In the genomic region with DNA sequence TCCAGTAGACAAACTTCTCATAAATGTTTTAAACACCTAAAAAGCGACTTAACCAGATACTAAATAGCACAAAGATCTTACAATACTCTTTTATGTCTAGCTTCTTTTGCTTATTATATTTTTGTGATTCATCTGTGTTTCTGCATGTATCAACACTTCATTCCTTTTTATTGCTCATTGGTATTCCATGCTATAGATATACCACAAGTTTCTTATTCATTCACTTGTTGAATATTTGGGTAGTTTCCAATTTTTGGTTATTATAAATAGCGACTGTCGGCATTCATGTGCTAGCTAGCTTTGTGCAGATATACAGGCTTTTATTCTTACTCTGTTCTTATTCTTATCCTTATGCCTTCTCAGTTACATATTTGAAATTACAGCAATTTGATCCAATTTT, we compare ENCODE assay signal across 25 cellular contexts. TPM values are rescaled to one million over a fixed set of nuclear protein-coding genes. Genes with fewer than 3 reads are reported as not detected.
"Had no signal": no experiment of that assay in that cellular context is flagged by ENCODE, and none has a peak within 500 bp of the region (broad histone marks: within the 10 kb centered on the region; RNA-seq: fewer than 3 reads in every experiment).

No MANE protein-coding gene starts in this region.

- H3K27me3 ChIP-seq: ascending aorta, colonic mucosa, hepatocyte, neural progenitor cell, sigmoid colon, testis, uterus had no signal

- DNase-seq: activated CD4-positive, alpha-beta T cell treated with anti-CD3 and anti-CD28 coated beads, Interleukin-2, amount 10 ng/mL, durations not matched to agents 7 days and 5 days; activated CD4-positive, CD25-positive, alpha-beta regulatory T cell treated with anti-CD3 and anti-CD28 coated beads, Interleukin-2, amount 50 U/mL, for 72 hours; activated CD8-positive, alpha-beta memory T cell treated with anti-CD3 and anti-CD28 coated beads, Interleukin-2, amount 10 ng/mL, durations not matched to agents 7 days and 5 days; activated CD8-positive, alpha-beta T cell treated with anti-CD3 and anti-CD28 coated beads for 36 hours; activated T-cell treated with anti-CD3 and anti-CD28 coated beads for 4 hours; colonic mucosa; endodermal cell; glutamatergic neuron; immature natural killer cell; left ventricle myocardium inferior; naive thymus-derived CD8-positive, alpha-beta T cell; retina; sigmoid colon; stimulated activated CD4-positive, alpha-beta T cell treated with anti-CD3 and anti-CD28 coated beads, Interleukin-2, amount 100 ng/mL, for 48 hours; stimulated activated CD8-positive, alpha-beta memory T cell treated with anti-CD3 and anti-CD28 coated beads, Interleukin-4, amount 100 ng/mL, for 48 hours; stimulated activated naive B cell treated with anti-CD40 and anti-IgM and Interleukin-4, amounts not matched to agents 10 μg/mL and 1 μg/mL and 100 μg/mL, for 72 hours; testis; uterus; WERI-Rb-1 had no signal

- H3K27ac Mint-ChIP-seq: activated CD4-positive, alpha-beta T cell treated with anti-CD3 and anti-CD28 coated beads, Interleukin-2, amount 10 ng/mL, durations not matched to agents 7 days and 5 days; activated CD8-positive, alpha-beta memory T cell treated with anti-CD3 and anti-CD28 coated beads, Interleukin-2, amount 10 ng/mL, durations not matched to agents 7 days and 5 days; activated CD8-positive, alpha-beta T cell treated with anti-CD3 and anti-CD28 coated beads for 36 hours; activated naive CD4-positive, alpha-beta T cell treated with anti-CD3 and anti-CD28 coated beads, Interleukin-2, amount 50 U/mL, for 72 hours; endodermal cell; immature natural killer cell; mesothelial cell of epicardium; naive thymus-derived CD8-positive, alpha-beta T cell; neural progenitor cell; progenitor cell of endocrine pancreas; stimulated activated naive B cell treated with anti-CD40 and anti-IgM and Interleukin-4, amounts not matched to agents 10 μg/mL and 1 μg/mL and 100 μg/mL, for 72 hours had no signal

- ATAC-seq: activated CD8-positive, alpha-beta memory T cell treated with anti-CD3 and anti-CD28 coated beads, Interleukin-2, amount 10 ng/mL, durations not matched to agents 7 days and 5 days; activated CD8-positive, alpha-beta T cell treated with anti-CD3 and anti-CD28 coated beads for 36 hours; activated naive CD4-positive, alpha-beta T cell treated with anti-CD3 and anti-CD28 coated beads, Interleukin-2, amount 50 U/mL, for 72 hours; naive thymus-derived CD8-positive, alpha-beta T cell; stimulated activated naive B cell treated with anti-CD40 and anti-IgM and Interleukin-4, amounts not matched to agents 10 μg/mL and 1 μg/mL and 100 μg/mL, for 72 hours had no signal

- H3K4me2 ChIP-seq: hepatocyte, neural progenitor cell had no signal

- H3K36me3 Mint-ChIP-seq: activated CD8-positive, alpha-beta memory T cell treated with anti-CD3 and anti-CD28 coated beads, Interleukin-2, amount 10 ng/mL, durations not matched to agents 7 days and 5 days; activated naive CD4-positive, alpha-beta T cell treated with anti-CD3 and anti-CD28 coated beads, Interleukin-2, amount 50 U/mL, for 72 hours; immature natural killer cell; mesothelial cell of epicardium; naive thymus-derived CD8-positive, alpha-beta T cell; neural progenitor cell; stimulated activated naive B cell treated with anti-CD40 and anti-IgM and Interleukin-4, amounts not matched to agents 10 μg/mL and 1 μg/mL and 100 μg/mL, for 72 hours had no signal

- H3K27me3 Mint-ChIP-seq: activated CD8-positive, alpha-beta memory T cell treated with anti-CD3 and anti-CD28 coated beads, Interleukin-2, amount 10 ng/mL, durations not matched to agents 7 days and 5 days; activated CD8-positive, alpha-beta T cell treated with anti-CD3 and anti-CD28 coated beads for 36 hours; naive thymus-derived CD8-positive, alpha-beta T cell had no signal

- H3K36me3 ChIP-seq: ascending aorta, colonic mucosa, left ventricle myocardium inferior, neural progenitor cell, sigmoid colon, uterus, WERI-Rb-1 had no signal

- H2AFZ ChIP-seq: hepatocyte, neural progenitor cell had no signal

- H3K27ac ChIP-seq: ascending aorta, colonic mucosa, hepatocyte, left ventricle myocardium inferior, neural progenitor cell, sigmoid colon, testis, uterus, WERI-Rb-1 had no signal

- H3K4me1 ChIP-seq: ascending aorta, colonic mucosa, left ventricle myocardium inferior, neural progenitor cell, sigmoid colon, testis, uterus had no signal

- H3K4me3 ChIP-seq: ascending aorta, colonic mucosa, hepatocyte, left ventricle myocardium inferior, neural progenitor cell, sigmoid colon, testis, uterus had no signal

- H3K4me3 Mint-ChIP-seq: activated CD4-positive, alpha-beta T cell treated with anti-CD3 and anti-CD28 coated beads, Interleukin-2, amount 10 ng/mL, durations not matched to agents 7 days and 5 days; activated CD8-positive, alpha-beta memory T cell treated with anti-CD3 and anti-CD28 coated beads, Interleukin-2, amount 10 ng/mL, durations not matched to agents 7 days and 5 days; activated CD8-positive, alpha-beta T cell treated with anti-CD3 and anti-CD28 coated beads for 36 hours; endodermal cell; immature natural killer cell; mesothelial cell of epicardium; naive thymus-derived CD8-positive, alpha-beta T cell; neural progenitor cell; stimulated activated naive B cell treated with anti-CD40 and anti-IgM and Interleukin-4, amounts not matched to agents 10 μg/mL and 1 μg/mL and 100 μg/mL, for 72 hours had no signal

- H3K9me3 Mint-ChIP-seq: activated CD4-positive, alpha-beta T cell treated with anti-CD3 and anti-CD28 coated beads, Interleukin-2, amount 10 ng/mL, durations not matched to agents 7 days and 5 days; activated CD8-positive, alpha-beta T cell treated with anti-CD3 and anti-CD28 coated beads for 36 hours; activated naive CD4-positive, alpha-beta T cell treated with anti-CD3 and anti-CD28 coated beads, Interleukin-2, amount 50 U/mL, for 72 hours; endodermal cell; immature natural killer cell; naive thymus-derived CD8-positive, alpha-beta T cell; neural progenitor cell had no signal

- H3K4me1 Mint-ChIP-seq: activated CD4-positive, alpha-beta T cell treated with anti-CD3 and anti-CD28 coated beads, Interleukin-2, amount 10 ng/mL, durations not matched to agents 7 days and 5 days; activated CD8-positive, alpha-beta memory T cell treated with anti-CD3 and anti-CD28 coated beads, Interleukin-2, amount 10 ng/mL, durations not matched to agents 7 days and 5 days; immature natural killer cell; mesothelial cell of epicardium; stimulated activated naive B cell treated with anti-CD40 and anti-IgM and Interleukin-4, amounts not matched to agents 10 μg/mL and 1 μg/mL and 100 μg/mL, for 72 hours had no signal

- H3K9me3 ChIP-seq: ascending aorta, colonic mucosa, testis, uterus had no signal

- H3K9ac ChIP-seq: neural progenitor cell had no signal

RNA-seq across cellular contexts. Expression of a gene that starts 50.0 kb away (rescaled TPM):
- total RNA-seq: progenitor cell of endocrine pancreas had no signal
